1 cellular context compared by ENCODE assay signal in the genomic region with DNA sequence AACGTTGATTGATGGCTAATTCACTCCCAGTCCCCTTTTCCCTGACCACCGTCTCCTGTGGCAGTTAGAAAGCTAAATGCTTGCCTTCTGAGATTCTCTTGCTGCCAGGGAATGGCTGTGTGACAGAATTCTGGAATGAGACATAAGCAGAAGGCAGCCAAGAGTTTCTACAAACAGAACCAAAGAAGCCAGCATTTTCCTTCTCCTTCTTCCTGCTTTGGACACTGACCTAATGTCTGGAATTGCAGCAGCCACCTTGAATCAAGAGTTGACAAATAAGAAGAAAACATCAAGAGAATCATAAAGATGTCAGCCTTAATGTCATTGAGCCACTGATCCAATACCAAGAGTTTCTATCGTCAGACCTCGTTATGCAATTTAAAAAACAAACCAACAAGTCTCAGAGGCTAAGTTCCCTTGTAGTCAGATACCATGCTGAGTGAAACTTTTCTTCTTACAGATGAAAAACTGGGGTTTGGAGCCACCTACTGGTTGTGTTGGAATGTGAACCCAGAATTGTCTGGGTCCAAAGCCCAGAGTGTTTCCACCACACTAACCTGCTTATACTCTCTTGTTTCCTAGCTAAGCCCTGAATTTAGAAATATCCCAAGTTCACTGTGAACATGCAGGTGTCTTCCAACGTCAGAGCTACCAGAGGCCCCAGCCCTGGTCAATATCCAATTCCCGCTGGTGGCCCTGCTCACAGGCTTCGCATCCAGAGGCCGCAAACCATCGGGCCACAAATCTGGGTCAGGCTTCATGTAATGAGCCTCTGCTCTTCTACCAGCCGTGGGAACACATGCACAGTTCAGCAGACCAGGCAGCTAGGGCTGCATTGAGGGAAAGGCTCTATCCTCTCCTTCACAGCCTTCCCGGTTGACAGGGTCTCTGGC.
TF ChIP-seq lines count a peak whose summit lies in the region.

No MANE protein-coding gene starts in this region.

TF ChIP-seq in H1, 55 proteins besides CTCF, POLR2A, EP300 and RAD21:
- TF ChIP-seq JUN (IDR thresholded peaks at IDR 0.05; ENCODE audit: low read depth, low read length) (no peak), SRF (IDR thresholded peaks at IDR 0.05; ENCODE audit: low read depth, low read length) (no peak), TEAD4 (IDR thresholded peaks at IDR 0.05; ENCODE audit: low read depth, low read length) (peak; percentile 58; the same call in 1 of the 2 replicates), SUZ12 (IDR thresholded peaks at IDR 0.05; ENCODE audit: low read length) (no peak), CEBPB (IDR thresholded peaks at IDR 0.05; ENCODE audit: low read depth, low read length) (0 out of 2 replicates have a peak, but pooled peaks have one; percentile 8)
